ENCODE assay signal across 1 cellular context in the genomic region with DNA sequence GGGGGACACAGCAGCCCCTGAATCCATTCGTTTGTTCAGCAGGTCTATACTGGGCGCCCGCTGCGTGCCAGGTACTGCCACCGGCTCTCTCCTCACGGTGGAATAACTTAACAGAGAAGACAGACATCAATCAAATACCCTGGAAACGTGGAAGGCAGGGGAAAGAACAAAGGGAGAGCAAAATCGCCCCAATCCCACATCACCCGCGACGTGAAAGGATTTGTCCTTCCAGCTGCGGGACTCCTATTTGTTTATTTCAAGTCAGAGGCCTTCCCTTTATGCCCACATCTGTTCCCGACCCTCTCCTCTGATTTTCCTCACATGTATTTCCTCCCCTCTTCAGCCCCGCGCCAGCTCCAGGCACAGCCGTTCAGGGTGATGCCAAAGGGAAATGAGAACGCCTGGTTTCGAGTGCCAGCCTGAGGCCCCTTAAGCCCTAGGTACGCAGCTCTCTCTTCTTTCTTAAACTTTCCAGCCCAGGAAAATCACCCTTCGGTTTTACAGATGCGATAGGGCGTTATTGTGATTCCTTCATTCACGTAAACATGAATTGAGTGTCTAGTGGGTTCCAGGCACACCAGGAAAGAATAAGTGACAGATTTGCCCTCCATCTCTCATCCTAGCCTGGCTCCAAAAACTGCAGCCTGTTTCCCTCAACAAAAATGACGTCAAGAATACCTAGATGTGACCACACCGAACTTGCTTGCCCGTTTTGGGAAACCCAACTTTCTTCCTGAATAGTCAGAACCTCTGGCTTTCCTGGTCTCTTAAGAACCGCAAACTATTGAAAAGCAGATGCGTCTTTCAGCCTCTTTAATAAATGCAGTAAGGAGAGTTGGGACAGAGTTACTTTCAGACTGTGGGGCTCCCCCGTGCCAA.
A peak's percentile ranks its signal among the peaks of the same experiment; 100 is the strongest.
TF ChIP-seq lines count a peak whose summit lies in the region.

No MANE protein-coding gene starts in this region.

TF ChIP-seq in neural cell, 6 proteins besides CTCF, POLR2A, EP300 and RAD21 (continued from another document):
- TF ChIP-seq POLR2AphosphoS5 (IDR thresholded peaks at IDR 0.05) (peak; percentile 5), EZH2 (IDR thresholded peaks at IDR 0.05; ENCODE audit: borderline replicate concordance, insufficient read depth, low read length, poor library complexity, severe bottlenecking) (no peak)
- TF ChIP-seq, protein P1, sequence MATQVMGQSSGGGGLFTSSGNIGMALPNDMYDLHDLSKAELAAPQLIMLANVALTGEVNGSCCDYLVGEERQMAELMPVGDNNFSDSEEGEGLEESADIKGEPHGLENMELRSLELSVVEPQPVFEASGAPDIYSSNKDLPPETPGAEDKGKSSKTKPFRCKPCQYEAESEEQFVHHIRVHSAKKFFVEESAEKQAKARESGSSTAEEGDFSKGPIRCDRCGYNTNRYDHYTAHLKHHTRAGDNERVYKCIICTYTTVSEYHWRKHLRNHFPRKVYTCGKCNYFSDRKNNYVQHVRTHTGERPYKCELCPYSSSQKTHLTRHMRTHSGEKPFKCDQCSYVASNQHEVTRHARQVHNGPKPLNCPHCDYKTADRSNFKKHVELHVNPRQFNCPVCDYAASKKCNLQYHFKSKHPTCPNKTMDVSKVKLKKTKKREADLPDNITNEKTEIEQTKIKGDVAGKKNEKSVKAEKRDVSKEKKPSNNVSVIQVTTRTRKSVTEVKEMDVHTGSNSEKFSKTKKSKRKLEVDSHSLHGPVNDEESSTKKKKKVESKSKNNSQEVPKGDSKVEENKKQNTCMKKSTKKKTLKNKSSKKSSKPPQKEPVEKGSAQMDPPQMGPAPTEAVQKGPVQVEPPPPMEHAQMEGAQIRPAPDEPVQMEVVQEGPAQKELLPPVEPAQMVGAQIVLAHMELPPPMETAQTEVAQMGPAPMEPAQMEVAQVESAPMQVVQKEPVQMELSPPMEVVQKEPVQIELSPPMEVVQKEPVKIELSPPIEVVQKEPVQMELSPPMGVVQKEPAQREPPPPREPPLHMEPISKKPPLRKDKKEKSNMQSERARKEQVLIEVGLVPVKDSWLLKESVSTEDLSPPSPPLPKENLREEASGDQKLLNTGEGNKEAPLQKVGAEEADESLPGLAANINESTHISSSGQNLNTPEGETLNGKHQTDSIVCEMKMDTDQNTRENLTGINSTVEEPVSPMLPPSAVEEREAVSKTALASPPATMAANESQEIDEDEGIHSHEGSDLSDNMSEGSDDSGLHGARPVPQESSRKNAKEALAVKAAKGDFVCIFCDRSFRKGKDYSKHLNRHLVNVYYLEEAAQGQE (IDR thresholded peaks at IDR 0.05; ENCODE audit: borderline replicate concordance): no peak
TF ChIP-seq in neural cell: peak in this region for 2.
